In the genomic region with DNA sequence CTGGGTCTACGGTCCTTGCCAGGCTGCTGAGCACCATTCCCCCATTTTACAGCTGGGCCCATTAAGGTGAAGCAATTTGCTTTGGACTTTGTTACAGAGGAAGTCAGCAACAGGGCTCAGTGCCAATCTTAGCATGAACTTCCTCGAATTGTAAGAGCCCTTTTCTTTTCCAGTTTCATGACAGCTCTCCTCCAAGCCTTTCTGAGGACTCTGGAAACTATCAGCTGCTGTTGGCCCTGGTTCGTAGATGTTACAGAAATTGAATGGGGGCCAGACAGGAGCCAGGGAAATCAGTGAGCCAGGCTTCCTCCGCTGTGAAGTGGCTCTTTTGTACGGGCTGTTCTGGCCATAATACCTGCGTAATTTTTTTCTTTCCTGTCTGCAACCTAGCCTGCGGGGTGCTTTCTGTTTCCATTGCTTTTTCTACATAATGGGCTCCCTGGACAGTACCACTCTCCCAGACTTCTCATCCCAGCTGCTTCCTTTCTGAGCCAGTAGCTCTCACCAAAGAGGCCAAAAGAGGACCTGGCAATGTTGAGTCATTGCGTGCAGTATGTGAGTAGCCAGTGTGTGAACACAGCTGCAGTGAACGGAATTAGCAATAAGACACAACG, we compare ENCODE assay signal across 10 cellular contexts.
DNase-seq lines count a peak whose midpoint lies in the region; ATAC-seq and TF ChIP-seq lines count a peak whose summit lies in the region.
"Had no signal": no experiment of that assay in that cellular context is flagged by ENCODE, and none has a peak within 500 bp of the region (broad histone marks: within the 10 kb centered on the region; RNA-seq: fewer than 3 reads in every experiment).

No MANE protein-coding gene starts in this region.

- no peaks in the 10 kb centered on the region for H3K27me3 ChIP-seq in A673 (replicated peaks; ENCODE audit: insufficient read depth, low read depth, low read length, poor library complexity)
- H3K27me3 ChIP-seq in lung (ENCODE audit: control insufficient read depth, insufficient read depth) = no peaks in the 10 kb centered on the region

- H3K9me3 ChIP-seq in A673 (ENCODE audit: low read depth, low read length, poor library complexity, severe bottlenecking) (no peaks in the 10 kb centered on the region), lung (ENCODE audit: control insufficient read depth in 2 of 2, insufficient read depth in 1 of 2, low read length in 1 of 2) (no peaks in the 10 kb centered on the region)

- no peak overlapping the region for H3K27ac Mint-ChIP-seq in T-helper 2 cell treated with Interferon-gamma antibody and Interleukin-4, amounts not matched to agents 5 μg/mL and 100 μg/mL, for 36 hours
- H3K27ac Mint-ChIP-seq: B cell had no signal

- H3K4me3 ChIP-seq in A673 (ENCODE audit: low read depth, low read length, poor library complexity, severe bottlenecking) (no peak overlapping the region), cardiac fibroblast (replicated peaks in 1 of 2; ENCODE audit: low read depth in 2 of 2, low read length in 2 of 2) (no peak overlapping the region), lung (no peak overlapping the region)

- peaks cover 3% of the 10 kb centered on the region for H3K4me1 ChIP-seq in A673 (ENCODE audit: insufficient read depth, low read length, poor library complexity, severe bottlenecking)
- H3K4me1 ChIP-seq in lung (ENCODE audit: control insufficient read depth in 2 of 2, insufficient read depth in 2 of 2, low read length in 2 of 2) = peaks cover 0 to 4% of the 10 kb centered on the region in 2 donors

- POLR2A ChIA-PET in A673 (lab: Charles Lee; ENCODE audit: low non-redundant PET) = no interaction called here

- intact Hi-C loops in A673 (cut with micrococcal nuclease; ENCODE audit: unreplicated experiment) = no loop called here

- H3K4me1 Mint-ChIP-seq in T-helper 2 cell treated with Interferon-gamma antibody and Interleukin-4, amounts not matched to agents 5 μg/mL and 100 μg/mL, for 36 hours (ENCODE audit: low read depth) = no peaks in the 10 kb centered on the region
- H3K4me1 Mint-ChIP-seq: B cell had no signal

- H3K36me3 Mint-ChIP-seq in T-helper 2 cell treated with Interferon-gamma antibody and Interleukin-4, amounts not matched to agents 5 μg/mL and 100 μg/mL, for 36 hours (ENCODE audit: low read depth) = no peaks in the 10 kb centered on the region

- no TSS peak for BruUV-seq in A673 (replicated peaks; lab: Mats Ljungman, UMichigan)

- no peaks in the 10 kb centered on the region for H3K9me3 Mint-ChIP-seq in T-helper 2 cell treated with Interferon-gamma antibody and Interleukin-4, amounts not matched to agents 5 μg/mL and 100 μg/mL, for 36 hours

- H3K27ac ChIP-seq in A673 (ENCODE audit: low read depth, low read length, poor library complexity, severe bottlenecking) (no peak overlapping the region), lung (ENCODE audit: low read depth in 1 of 2, low read length in 1 of 2) (peak overlapping the region; percentile 45 to 61)

- H3K36me3 ChIP-seq in A673 (ENCODE audit: insufficient read depth, low read length, poor library complexity, severe bottlenecking) = no peaks in the 10 kb centered on the region
- no peaks in the 10 kb centered on the region for H3K36me3 ChIP-seq in lung (ENCODE audit: control insufficient read depth in 2 of 2, insufficient read depth in 2 of 2, low read length in 2 of 2)

- no peak overlapping the region for H3K4me3 Mint-ChIP-seq in T-helper 2 cell treated with Interferon-gamma antibody and Interleukin-4, amounts not matched to agents 5 μg/mL and 100 μg/mL, for 36 hours
- H3K4me3 Mint-ChIP-seq: B cell had no signal

- CTCF ChIA-PET in A673 (lab: Charles Lee) = no interaction called here

- ATAC-seq in lung (ENCODE audit: insufficient read depth, low FRiP score) (peak; percentile 50), GM21717 (IDR thresholded peaks at IDR 0.05; ENCODE audit: unreplicated experiment) (no peak), GM18867 (IDR thresholded peaks at IDR 0.05; ENCODE audit: unreplicated experiment) (no peak)

- WGBS in lung, 2 donors = 34 to 48% methylated on average over 10 of the region's 10 CpGs

- peak; percentile 47 for DNase-seq in A673 (ENCODE audit: low spot score)
- peak; percentile 71 for DNase-seq in NCI-H128 (lab: John Stamatoyannopoulos, UW; ENCODE audit: unreplicated experiment)
- DNase-seq in cardiac fibroblast (ENCODE audit: low read depth in 2 of 2) = peak; percentile 90 to 93
- DNase-seq in lung (ENCODE audit: low spot score) = peak; percentile 33
- no peak for DNase-seq in T-helper 2 cell treated with Interferon-gamma antibody and Interleukin-4, amounts not matched to agents 5 μg/mL and 100 μg/mL, for 36 hours (ENCODE audit: low spot score)
- DNase-seq in 8988T = no peak
- DNase-seq: effector CD4-positive, alpha-beta T cell had no signal

- peaks cover 2% of the 10 kb centered on the region for H3K27me3 Mint-ChIP-seq in T-helper 2 cell treated with Interferon-gamma antibody and Interleukin-4, amounts not matched to agents 5 μg/mL and 100 μg/mL, for 36 hours (ENCODE audit: low read depth)
- H3K27me3 Mint-ChIP-seq: B cell had no signal

- no peak for TF ChIP-seq CTCF in A673 (conservative IDR thresholded peaks at IDR 0.05; ENCODE audit: low read depth, low read length)
- no peak for TF ChIP-seq CTCF in cardiac fibroblast (IDR thresholded peaks at IDR 0.05; ENCODE audit: low read depth, low read length)
- no peak for TF ChIP-seq CTCF in lung (IDR thresholded peaks at IDR 0.05; ENCODE audit: control extremely low read depth, extremely low read depth)

Comparison
In these comparisons a context has a peak if more than half of its experiments do, and no peak if none do; other contexts are left out.
1. DNase-seq: peak in A673 (single experiment), NCI-H128 (single experiment), cardiac fibroblast (2 of 2) and lung (single experiment); none in T-helper 2 cell treated with Interferon-gamma antibody and Interleukin-4, amounts not matched to agents 5 μg/mL and 100 μg/mL, for 36 hours (single experiment) and 8988T (single experiment).